In the genomic region with DNA sequence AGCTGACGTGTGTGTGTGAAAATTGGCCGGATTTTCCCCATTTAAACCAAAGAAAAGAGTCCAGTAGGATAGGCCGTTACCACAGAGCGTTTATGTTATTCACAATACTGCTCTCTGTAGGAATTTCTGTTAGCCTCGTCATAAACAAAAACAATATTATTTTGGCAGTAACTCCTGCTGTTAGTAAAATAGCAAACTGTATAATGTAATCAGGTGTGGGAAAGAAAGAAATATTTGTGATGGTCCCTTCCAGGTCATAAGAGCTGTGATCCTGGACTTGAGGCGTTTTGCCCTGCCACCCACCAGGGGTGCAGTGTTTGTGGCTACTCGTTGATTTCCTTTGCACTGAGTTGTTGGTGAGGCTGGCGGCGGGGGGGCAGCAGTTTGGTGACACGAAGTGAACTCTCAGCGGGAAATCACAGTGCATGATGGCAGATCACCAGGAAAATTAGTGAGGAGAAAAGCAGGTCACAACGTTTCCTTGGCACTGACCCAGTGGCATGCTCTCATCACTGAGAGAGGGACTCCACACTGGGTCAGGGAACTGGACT, we compare ENCODE assay signal across 8 cellular contexts. TPM values are rescaled to one million over a fixed set of nuclear protein-coding genes. Genes with fewer than 3 reads are reported as not detected.
DNase-seq lines count a peak whose midpoint lies in the region; ATAC-seq and TF ChIP-seq lines count a peak whose summit lies in the region.

No MANE protein-coding gene starts in this region.

- no peak overlapping the region for H3K4me3 Mint-ChIP-seq in activated CD8-positive, alpha-beta T cell treated with anti-CD3 and anti-CD28 coated beads for 36 hours

- H3K36me3 Mint-ChIP-seq in activated CD8-positive, alpha-beta T cell treated with anti-CD3 and anti-CD28 coated beads for 36 hours (ENCODE audit: low read depth): no peaks in the 10 kb centered on the region

- CTCF ChIA-PET in activated CD8-positive, alpha-beta T cell treated with anti-CD3 and anti-CD28 coated beads for 36 hours (lab: Charles Lee): no interaction called here

- no peak for ATAC-seq in GM21423 (IDR thresholded peaks at IDR 0.05; ENCODE audit: unreplicated experiment)
- ATAC-seq in activated CD8-positive, alpha-beta T cell treated with anti-CD3 and anti-CD28 coated beads for 36 hours: no peak

- H3K4me2 ChIP-seq in BLaER1 treated with 17β-estradiol and CSF1 and Interleukin-3, amounts not matched to agents 10 nM and 100 nM: peak overlapping the region; percentile 94 to 100 (median 99)

- TF ChIP-seq CTCF in epithelial cell of proximal tubule (conservative IDR thresholded peaks at IDR 0.05; ENCODE audit: low read depth, low read length): no peak
- no peak for TF ChIP-seq CTCF in activated CD8-positive, alpha-beta T cell treated with anti-CD3 and anti-CD28 coated beads for 36 hours (IDR thresholded peaks at IDR 0.05)

- peaks cover 8 to 77% (median 34%) of the 10 kb centered on the region in 11 experiments; a peak in 13 of 22 replicates for H4K20me1 ChIP-seq in BLaER1 treated with 17β-estradiol and CSF1 and Interleukin-3, amounts not matched to agents 10 nM and 100 nM

- peak overlapping the region in 9 of 11 experiments; percentile 7 to 97 (median 41); a peak in 10 of 22 replicates for H3K9ac ChIP-seq in BLaER1 treated with 17β-estradiol and CSF1 and Interleukin-3, amounts not matched to agents 10 nM and 100 nM

- H3K4me3 ChIP-seq in BLaER1 treated with 17β-estradiol and CSF1 and Interleukin-3, amounts not matched to agents 10 nM and 100 nM: peak overlapping the region in 9 of 10 experiments; percentile 13 to 99 (median 86); a peak in 16 of 20 replicates
- H3K4me3 ChIP-seq in epithelial cell of proximal tubule (ENCODE audit: low read depth, low read length): peak overlapping the region; percentile 31

- no peaks in the 10 kb centered on the region for H3K27me3 ChIP-seq in BLaER1 treated with 17β-estradiol and CSF1 and Interleukin-3, amounts not matched to agents 10 nM and 100 nM

- peaks cover 8% of the 10 kb centered on the region for H3K4me1 Mint-ChIP-seq in activated CD8-positive, alpha-beta T cell treated with anti-CD3 and anti-CD28 coated beads for 36 hours (ENCODE audit: low read depth)

- H3K27ac ChIP-seq in BLaER1 treated with 17β-estradiol and CSF1 and Interleukin-3, amounts not matched to agents 10 nM and 100 nM: peak overlapping the region in 4 of 11 experiments; percentile 1 to 90 (median 60); a peak in 4 of 22 replicates

- POLR2A ChIA-PET in activated CD8-positive, alpha-beta T cell treated with anti-CD3 and anti-CD28 coated beads for 36 hours (lab: Charles Lee): no interaction called here

- H3K27ac Mint-ChIP-seq in activated CD8-positive, alpha-beta T cell treated with anti-CD3 and anti-CD28 coated beads for 36 hours: no peak overlapping the region

- H3K9me3 ChIP-seq in BLaER1 treated with 17β-estradiol and CSF1 and Interleukin-3, amounts not matched to agents 10 nM and 100 nM (replicated peaks in 1 of 11): no peaks in the 10 kb centered on the region

- H3K36me3 ChIP-seq in BLaER1 treated with 17β-estradiol and CSF1 and Interleukin-3, amounts not matched to agents 10 nM and 100 nM: peaks cover 0 to 67% (median 14%) of the 10 kb centered on the region in 11 experiments; a peak in 12 of 22 replicates

- no peaks in the 10 kb centered on the region for H3K9me3 Mint-ChIP-seq in activated CD8-positive, alpha-beta T cell treated with anti-CD3 and anti-CD28 coated beads for 36 hours

- intact Hi-C loops in activated CD8-positive, alpha-beta T cell treated with anti-CD3 and anti-CD28 coated beads for 36 hours (cut with micrococcal nuclease): no loop called here

- DNase-seq in MV-4-11 (lab: John Stamatoyannopoulos, UW): peak; percentile 14
- DNase-seq in epithelial cell of proximal tubule (ENCODE audit: low read depth): no peak
- peak in 35 of 56 donors; percentile 12 to 71 (median 28) for DNase-seq in nucleus accumbens (lab: John Stamatoyannopoulos, UW)
- DNase-seq in NCI-H1436 treated with DMSO at 0.1 percent for 48 hours (lab: John Stamatoyannopoulos, UW): no peak
- no peak for DNase-seq in activated CD8-positive, alpha-beta T cell treated with anti-CD3 and anti-CD28 coated beads for 36 hours
- no peak for DNase-seq in CD1c-positive myeloid dendritic cell (ENCODE audit: extremely low spot score)

- peaks cover 39 to 75% (median 46%) of the 10 kb centered on the region in 10 experiments for H3K4me1 ChIP-seq in BLaER1 treated with 17β-estradiol and CSF1 and Interleukin-3, amounts not matched to agents 10 nM and 100 nM

- no peaks in the 10 kb centered on the region for H3K27me3 Mint-ChIP-seq in activated CD8-positive, alpha-beta T cell treated with anti-CD3 and anti-CD28 coated beads for 36 hours

RNA-seq across cellular contexts. Expression of gene EEPD1, which starts 2.8 kb away (rescaled TPM):
- 3.9 and 10.8 TPM in 2 replicates for total RNA-seq in epithelial cell of proximal tubule
- total RNA-seq in activated CD8-positive, alpha-beta T cell treated with anti-CD3 and anti-CD28 coated beads for 36 hours: under 1 TPM; 0.76 to 0.90 TPM

Comparison
In these comparisons a context has a peak if more than half of its experiments do, and no peak if none do; other contexts are left out.
1. DNase-seq: peak in MV-4-11 (single experiment) and nucleus accumbens (35 of 56); none in epithelial cell of proximal tubule (single experiment), NCI-H1436 treated with DMSO at 0.1 percent for 48 hours (single experiment), activated CD8-positive, alpha-beta T cell treated with anti-CD3 and anti-CD28 coated beads for 36 hours (single experiment) and CD1c-positive myeloid dendritic cell (single experiment).